ENCODE assay signal across 15 cellular contexts in the genomic region with DNA sequence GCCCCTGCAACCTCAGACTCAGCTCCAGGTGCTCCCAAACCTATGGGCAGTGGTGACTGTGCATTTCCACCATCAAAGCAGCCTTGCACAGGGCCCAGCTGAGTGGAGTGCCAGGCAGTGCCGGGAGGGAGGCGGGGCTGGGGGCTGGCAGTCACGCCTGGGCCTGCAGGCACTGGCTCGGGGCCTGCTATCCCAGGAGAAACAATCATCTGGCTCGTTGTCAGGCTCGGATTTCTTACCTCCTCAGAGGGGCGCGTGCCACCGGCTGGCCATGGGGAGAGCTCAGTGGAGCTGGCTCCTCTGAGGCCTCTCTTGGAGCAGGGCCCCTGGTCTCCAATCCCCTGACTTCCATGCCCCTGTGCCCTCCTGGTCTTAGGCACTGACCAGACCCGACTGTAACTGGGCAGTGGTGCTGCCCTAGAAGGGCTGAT. TPM values are rescaled to one million over a fixed set of nuclear protein-coding genes. Genes with fewer than 3 reads are reported as not detected.
A peak's percentile ranks its signal among the peaks of the same experiment; 100 is the strongest.
DNase-seq lines count a peak whose midpoint lies in the region; ATAC-seq, FAIRE-seq and TF ChIP-seq lines count a peak whose summit lies in the region.
"Had no signal": no experiment of that assay in that cellular context is flagged by ENCODE, and none has a peak within 500 bp of the region (broad histone marks: within the 10 kb centered on the region; RNA-seq: fewer than 3 reads in every experiment).

No MANE protein-coding gene starts in this region.

- TF ChIP-seq POLR2A in stomach (IDR thresholded peaks at IDR 0.05), result no peak

- no peak for FAIRE-seq in D721Med (lab: Jason Lieb, UNC)

- no peak overlapping the region for H3K4me3 ChIP-seq in adipocyte (ENCODE audit: low read length)
- H3K4me3 ChIP-seq in right cardiac atrium (ENCODE audit: low read length), result no peak overlapping the region
- no peak overlapping the region for H3K4me3 ChIP-seq in stomach
- H3K4me3 ChIP-seq: SK-N-MC had no signal

- DNase-seq in NCI-H1105 (lab: John Stamatoyannopoulos, UW) (peak; percentile 54), adipocyte (ENCODE audit: low read depth) (peak; percentile 13), right cardiac atrium (peak; percentile 49 to 82 (median 74)), stomach (peak; percentile 90), D721Med (ENCODE audit: insufficient read length, low spot score) (no peak)
- DNase-seq: activated CD4-positive, alpha-beta T cell treated with anti-CD3 and anti-CD28 coated beads, Interleukin-2, amount 10 ng/mL, durations not matched to agents 24 days and 14 days; activated naive CD8-positive, alpha-beta T cell treated with anti-CD3 and anti-CD28 coated beads, Interleukin-2, amount 10 ng/mL, durations not matched to agents 7 days and 5 days; mesenchymal stem cell; stimulated activated naive B cell treated with anti-CD40 and anti-IgM and Interleukin-4, amounts not matched to agents 10 μg/mL and 1 μg/mL and 100 μg/mL, for 72 hours had no signal

- H3K9me3 ChIP-seq in adipocyte (ENCODE audit: control insufficient read depth, low read length), result no peaks in the 10 kb centered on the region
- no peaks in the 10 kb centered on the region for H3K9me3 ChIP-seq in right cardiac atrium (ENCODE audit: control insufficient read depth, low read length)
- H3K9me3 ChIP-seq in stomach, result no peaks in the 10 kb centered on the region

- intact Hi-C loops in right cardiac atrium (cut with DNase I), result no loop called here
- intact Hi-C loops in stomach (cut with DNase I; ENCODE audit: low total_unique reads), result no loop called here

- H3K4me1 ChIP-seq in adipocyte (ENCODE audit: control insufficient read depth, insufficient read depth, low read length), result no peaks in the 10 kb centered on the region
- H3K4me1 ChIP-seq in right cardiac atrium (ENCODE audit: control insufficient read depth, insufficient read depth, low read length), result peaks cover 4% of the 10 kb centered on the region
- peaks cover 30 to 49% (median 44%) of the 10 kb centered on the region in 4 donors for H3K4me1 ChIP-seq in stomach

- no peak for TF ChIP-seq EP300 in stomach (IDR thresholded peaks at IDR 0.05)

- H3K9ac ChIP-seq in adipocyte (ENCODE audit: low read length), result no peak overlapping the region

- H3K36me3 ChIP-seq in adipocyte (ENCODE audit: control insufficient read depth, insufficient read depth, low read length, severe bottlenecking), result no peaks in the 10 kb centered on the region
- no peaks in the 10 kb centered on the region for H3K36me3 ChIP-seq in stomach

- peak overlapping the region; percentile 33 for H3K27ac ChIP-seq in right cardiac atrium (ENCODE audit: low read length)
- peak overlapping the region; percentile 74 to 87 (median 77) for H3K27ac ChIP-seq in stomach
- H3K27ac ChIP-seq: HL-60, SK-N-MC had no signal

- WGBS in right cardiac atrium, result 57% methylated on average over 10 of the region's 10 CpGs
- 0 to 34% (median 30%) methylated on average over 1 to 10 of the region's 10 CpGs for WGBS in stomach, 5 donors

- H3K27me3 ChIP-seq in adipocyte (replicated peaks; ENCODE audit: control insufficient read depth, insufficient read depth, low read length) (peaks cover 7% of the 10 kb centered on the region), right cardiac atrium (ENCODE audit: control insufficient read depth, insufficient read depth) (no peaks in the 10 kb centered on the region), stomach (no peaks in the 10 kb centered on the region)

- ATAC-seq in right cardiac atrium (peak; percentile 48 to 73), GM18870 (IDR thresholded peaks at IDR 0.05; ENCODE audit: unreplicated experiment) (no peak), GM19452 (IDR thresholded peaks at IDR 0.05; ENCODE audit: unreplicated experiment) (no peak), GM18502 (IDR thresholded peaks at IDR 0.05; ENCODE audit: poor library complexity, unreplicated experiment) (no peak)
- ATAC-seq: HCT116; stimulated activated naive B cell treated with anti-CD40 and anti-IgM and Interleukin-4, amounts not matched to agents 10 μg/mL and 1 μg/mL and 100 μg/mL, for 72 hours had no signal

- TF ChIP-seq CTCF in stomach (IDR thresholded peaks at IDR 0.05) (no peak), D721Med (IDR thresholded peaks at IDR 0.05; ENCODE audit: insufficient read depth, missing control alignments) (no peak)

RNA-seq across cellular contexts. Expression of a gene that starts 20.2 kb away (rescaled TPM):
- total RNA-seq in right cardiac atrium, result 100 to 1,000 TPM; 102 to 158 (median 117) TPM
- 50.1 TPM for polyA plus RNA-seq in right cardiac atrium
- total RNA-seq in stomach, result 10 to 100 TPM; 16.7 to 84.0 (median 28.1) TPM
- 10 to 100 TPM; 10.8 to 15.5 (median 12.7) TPM for polyA plus RNA-seq in stomach

Comparison
In these comparisons a context has a peak if more than half of its experiments do, and no peak if none do; other contexts are left out.
1. ATAC-seq: peak in right cardiac atrium (2 of 2); none in GM18870 (single experiment), GM19452 (single experiment) and GM18502 (single experiment).